1 cellular context compared by ENCODE assay signal in the genomic region with DNA sequence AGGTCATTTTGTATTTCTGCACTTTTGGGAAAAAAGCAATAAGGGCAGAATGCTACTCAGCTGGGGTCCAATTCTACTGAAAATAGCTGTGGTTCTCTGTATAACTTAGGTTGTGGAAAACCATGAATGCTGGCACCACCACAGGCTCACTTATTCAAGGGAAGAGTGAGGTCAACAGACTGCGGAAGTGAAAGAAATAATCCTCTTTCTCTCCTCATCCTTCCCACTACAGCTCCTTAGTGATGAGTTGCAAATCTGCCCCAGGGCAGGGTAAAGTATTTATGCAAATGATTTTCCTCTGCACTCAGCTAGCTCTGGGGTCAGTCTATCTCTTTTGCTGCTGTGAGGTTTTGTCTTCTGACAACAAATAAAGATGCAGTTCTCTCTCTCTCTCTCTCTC.
TF ChIP-seq lines count a peak whose summit lies in the region.

No MANE protein-coding gene starts in this region.

TF ChIP-seq in GM23338, 12 proteins besides CTCF, POLR2A, EP300 and RAD21 (continued from another document):
- TF ChIP-seq, protein P1, sequence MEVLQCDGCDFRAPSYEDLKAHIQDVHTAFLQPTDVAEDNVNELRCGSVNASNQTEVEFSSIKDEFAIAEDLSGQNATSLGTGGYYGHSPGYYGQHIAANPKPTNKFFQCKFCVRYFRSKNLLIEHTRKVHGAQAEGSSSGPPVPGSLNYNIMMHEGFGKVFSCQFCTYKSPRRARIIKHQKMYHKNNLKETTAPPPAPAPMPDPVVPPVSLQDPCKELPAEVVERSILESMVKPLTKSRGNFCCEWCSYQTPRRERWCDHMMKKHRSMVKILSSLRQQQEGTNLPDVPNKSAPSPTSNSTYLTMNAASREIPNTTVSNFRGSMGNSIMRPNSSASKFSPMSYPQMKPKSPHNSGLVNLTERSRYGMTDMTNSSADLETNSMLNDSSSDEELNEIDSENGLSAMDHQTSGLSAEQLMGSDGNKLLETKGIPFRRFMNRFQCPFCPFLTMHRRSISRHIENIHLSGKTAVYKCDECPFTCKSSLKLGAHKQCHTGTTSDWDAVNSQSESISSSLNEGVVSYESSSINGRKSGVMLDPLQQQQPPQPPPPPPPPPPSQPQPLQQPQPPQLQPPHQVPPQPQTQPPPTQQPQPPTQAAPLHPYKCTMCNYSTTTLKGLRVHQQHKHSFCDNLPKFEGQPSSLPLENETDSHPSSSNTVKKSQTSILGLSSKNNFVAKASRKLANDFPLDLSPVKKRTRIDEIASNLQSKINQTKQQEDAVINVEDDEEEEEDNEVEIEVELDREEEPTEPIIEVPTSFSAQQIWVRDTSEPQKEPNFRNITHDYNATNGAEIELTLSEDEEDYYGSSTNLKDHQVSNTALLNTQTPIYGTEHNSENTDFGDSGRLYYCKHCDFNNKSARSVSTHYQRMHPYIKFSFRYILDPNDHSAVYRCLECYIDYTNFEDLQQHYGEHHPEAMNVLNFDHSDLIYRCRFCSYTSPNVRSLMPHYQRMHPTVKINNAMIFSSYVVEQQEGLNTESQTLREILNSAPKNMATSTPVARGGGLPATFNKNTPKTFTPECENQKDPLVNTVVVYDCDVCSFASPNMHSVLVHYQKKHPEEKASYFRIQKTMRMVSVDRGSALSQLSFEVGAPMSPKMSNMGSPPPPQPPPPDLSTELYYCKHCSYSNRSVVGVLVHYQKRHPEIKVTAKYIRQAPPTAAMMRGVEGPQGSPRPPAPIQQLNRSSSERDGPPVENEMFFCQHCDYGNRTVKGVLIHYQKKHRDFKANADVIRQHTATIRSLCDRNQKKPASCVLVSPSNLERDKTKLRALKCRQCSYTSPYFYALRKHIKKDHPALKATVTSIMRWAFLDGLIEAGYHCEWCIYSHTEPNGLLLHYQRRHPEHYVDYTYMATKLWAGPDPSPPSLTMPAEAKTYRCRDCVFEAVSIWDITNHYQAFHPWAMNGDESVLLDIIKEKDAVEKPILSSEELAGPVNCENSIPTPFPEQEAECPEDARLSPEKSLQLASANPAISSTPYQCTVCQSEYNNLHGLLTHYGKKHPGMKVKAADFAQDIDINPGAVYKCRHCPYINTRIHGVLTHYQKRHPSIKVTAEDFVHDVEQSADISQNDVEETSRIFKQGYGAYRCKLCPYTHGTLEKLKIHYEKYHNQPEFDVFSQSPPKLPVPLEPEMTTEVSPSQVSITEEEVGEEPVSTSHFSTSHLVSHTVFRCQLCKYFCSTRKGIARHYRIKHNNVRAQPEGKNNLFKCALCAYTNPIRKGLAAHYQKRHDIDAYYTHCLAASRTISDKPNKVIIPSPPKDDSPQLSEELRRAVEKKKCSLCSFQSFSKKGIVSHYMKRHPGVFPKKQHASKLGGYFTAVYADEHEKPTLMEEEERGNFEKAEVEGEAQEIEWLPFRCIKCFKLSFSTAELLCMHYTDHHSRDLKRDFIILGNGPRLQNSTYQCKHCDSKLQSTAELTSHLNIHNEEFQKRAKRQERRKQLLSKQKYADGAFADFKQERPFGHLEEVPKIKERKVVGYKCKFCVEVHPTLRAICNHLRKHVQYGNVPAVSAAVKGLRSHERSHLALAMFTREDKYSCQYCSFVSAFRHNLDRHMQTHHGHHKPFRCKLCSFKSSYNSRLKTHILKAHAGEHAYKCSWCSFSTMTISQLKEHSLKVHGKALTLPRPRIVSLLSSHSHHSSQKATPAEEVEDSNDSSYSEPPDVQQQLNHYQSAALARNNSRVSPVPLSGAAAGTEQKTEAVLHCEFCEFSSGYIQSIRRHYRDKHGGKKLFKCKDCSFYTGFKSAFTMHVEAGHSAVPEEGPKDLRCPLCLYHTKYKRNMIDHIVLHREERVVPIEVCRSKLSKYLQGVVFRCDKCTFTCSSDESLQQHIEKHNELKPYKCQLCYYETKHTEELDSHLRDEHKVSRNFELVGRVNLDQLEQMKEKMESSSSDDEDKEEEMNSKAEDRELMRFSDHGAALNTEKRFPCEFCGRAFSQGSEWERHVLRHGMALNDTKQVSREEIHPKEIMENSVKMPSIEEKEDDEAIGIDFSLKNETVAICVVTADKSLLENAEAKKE (CRISPR knock-in tag; IDR thresholded peaks at IDR 0.05): no peak
- TF ChIP-seq EZH2 (IDR thresholded peaks at IDR 0.05; ENCODE audit: low read depth, unreplicated experiment) (no peak), ZNF114 (CRISPR knock-in tag; IDR thresholded peaks at IDR 0.05) (no peak), NANOG (IDR thresholded peaks at IDR 0.05; ENCODE audit: borderline replicate concordance) (no peak; the same call in 1 of the 2 replicates), STAT1 (IDR thresholded peaks at IDR 0.05; ENCODE audit: unreplicated experiment) (no peak), ZNF331 (CRISPR knock-in tag; IDR thresholded peaks at IDR 0.05; ENCODE audit: low read depth) (no peak), POLR2AphosphoS5 (IDR thresholded peaks at IDR 0.05; ENCODE audit: low read depth) (no peak), JUNB (IDR thresholded peaks at IDR 0.05; ENCODE audit: unreplicated experiment) (no peak)
